In the genomic region with DNA sequence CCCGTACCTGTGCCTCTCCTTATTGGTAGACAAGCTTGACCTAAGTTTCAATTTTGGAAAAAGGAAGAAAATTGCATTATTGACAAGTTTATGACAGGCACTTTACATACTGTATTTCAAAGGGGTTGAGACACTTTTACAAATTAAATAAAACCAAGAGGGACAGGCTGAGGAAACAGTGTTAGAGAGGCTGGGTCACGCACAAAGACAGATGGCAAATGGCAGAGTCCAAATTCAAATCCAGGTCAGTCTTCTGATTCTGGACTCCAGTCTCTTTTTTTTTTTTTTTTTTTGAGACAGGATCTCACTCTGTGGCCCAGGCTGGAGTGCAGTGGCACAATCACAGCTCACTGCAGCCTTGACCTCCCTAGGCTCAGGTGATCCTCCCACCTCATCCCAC, we compare ENCODE assay signal across 16 cellular contexts. TPM values are rescaled to one million over a fixed set of nuclear protein-coding genes. Genes with fewer than 3 reads are reported as not detected.
DNase-seq lines count a peak whose midpoint lies in the region; ATAC-seq and TF ChIP-seq lines count a peak whose summit lies in the region.
"Had no signal": no experiment of that assay in that cellular context is flagged by ENCODE, and none has a peak within 500 bp of the region (broad histone marks: within the 10 kb centered on the region; RNA-seq: fewer than 3 reads in every experiment).

No MANE protein-coding gene starts in this region.

- POLR2A ChIA-PET in HEK293T (lab: Yijun Ruan, JAX): interaction anchor here (4.6 kb wide), 1 partner anchor 10 kb away, joined by 36 read pairs; a partner anchor contains a TSS

- no peaks in the 10 kb centered on the region for H3K27me3 ChIP-seq in iPS-20b (ENCODE audit: insufficient read depth, low read length)
- no peaks in the 10 kb centered on the region for H3K27me3 ChIP-seq in smooth muscle cell (ENCODE audit: low read depth)
- H3K27me3 ChIP-seq in Karpas-422 (ENCODE audit: low read length): no peaks in the 10 kb centered on the region
- H3K27me3 ChIP-seq: BLaER1 treated with 17β-estradiol and CSF1 and Interleukin-3, amounts not matched to agents 10 nM and 100 nM had no signal

- no peaks in the 10 kb centered on the region for H3K9me3 Mint-ChIP-seq in HFFc6
- H3K9me3 Mint-ChIP-seq in brain: no peaks in the 10 kb centered on the region
- H3K9me3 Mint-ChIP-seq: effector memory CD8-positive, alpha-beta T cell; stimulated activated effector memory CD8-positive, alpha-beta T cell treated with anti-CD3 and anti-CD28 coated beads, Interleukin-12 subunit alpha, Interleukin-12 subunit beta, amount 100 ng/mL, for 72 hours had no signal

- H3K79me2 ChIP-seq in smooth muscle cell (ENCODE audit: low read depth): no peaks in the 10 kb centered on the region
- H3K79me2 ChIP-seq in Karpas-422 (ENCODE audit: low read length): no peaks in the 10 kb centered on the region

- H3K27ac ChIP-seq in iPS-20b (ENCODE audit: low read length) (peak overlapping the region; percentile 90), smooth muscle cell (ENCODE audit: low read depth) (peak overlapping the region; percentile 89), Karpas-422 (ENCODE audit: low read length) (no peak overlapping the region)
- H3K27ac ChIP-seq: BLaER1 treated with 17β-estradiol and CSF1 and Interleukin-3, amounts not matched to agents 10 nM and 100 nM had no signal

- H3K9me3 ChIP-seq in iPS-20b (ENCODE audit: insufficient read depth, low read depth, low read length): no peaks in the 10 kb centered on the region
- H3K9me3 ChIP-seq in smooth muscle cell (replicated peaks; ENCODE audit: low read depth): no peaks in the 10 kb centered on the region
- no peaks in the 10 kb centered on the region for H3K9me3 ChIP-seq in Karpas-422 (ENCODE audit: low read length)
- H3K9me3 ChIP-seq: BLaER1 treated with 17β-estradiol and CSF1 and Interleukin-3, amounts not matched to agents 10 nM and 100 nM; prostate gland had no signal

- H4K20me1 ChIP-seq in smooth muscle cell (ENCODE audit: low read depth) (no peaks in the 10 kb centered on the region), Karpas-422 (ENCODE audit: insufficient read depth, low read depth, low read length) (no peaks in the 10 kb centered on the region)
- H4K20me1 ChIP-seq: BLaER1 treated with 17β-estradiol and CSF1 and Interleukin-3, amounts not matched to agents 10 nM and 100 nM had no signal

- 100% methylated on average over 2 of the region's 2 CpGs for WGBS in smooth muscle cell (ENCODE audit: low lambda C conversion rate)

- DNase-seq in HFFc6 (no peak), smooth muscle cell (lab: John Stamatoyannopoulos, UW; ENCODE audit: unreplicated experiment) (no peak), Karpas-422 (no peak), NCI-H1417 (lab: John Stamatoyannopoulos, UW) (no peak), HEK293T (ENCODE audit: extremely low spot score) (no peak)
- DNase-seq: activated CD8-positive, alpha-beta memory T cell treated with anti-CD3 and anti-CD28 coated beads, Interleukin-2, amount 50 U/mL, for 4 hours; DND-41; effector memory CD8-positive, alpha-beta T cell; stimulated activated CD4-positive, alpha-beta T cell treated with anti-CD3 and anti-CD28 coated beads, Interleukin-4, amount 100 ng/mL, for 1 hour had no signal

- H3K4me3 Mint-ChIP-seq in HFFc6 (peak overlapping the region; percentile 67; the same call in 1 of the 2 replicates), brain (peak overlapping the region; percentile 24 to 42 (median 41))
- H3K4me3 Mint-ChIP-seq: effector memory CD8-positive, alpha-beta T cell; stimulated activated effector memory CD8-positive, alpha-beta T cell treated with anti-CD3 and anti-CD28 coated beads, Interleukin-12 subunit alpha, Interleukin-12 subunit beta, amount 100 ng/mL, for 72 hours had no signal

- H3K4me2 ChIP-seq in smooth muscle cell (no peak overlapping the region), Karpas-422 (ENCODE audit: low read depth, low read length, poor library complexity, severe bottlenecking) (no peak overlapping the region)
- H3K4me2 ChIP-seq: BLaER1 treated with 17β-estradiol and CSF1 and Interleukin-3, amounts not matched to agents 10 nM and 100 nM had no signal

- H3K4me1 Mint-ChIP-seq in HFFc6 (ENCODE audit: low read depth): peaks cover 34% of the 10 kb centered on the region
- H3K4me1 Mint-ChIP-seq in brain: peaks cover 31% of the 10 kb centered on the region
- H3K4me1 Mint-ChIP-seq: stimulated activated effector memory CD8-positive, alpha-beta T cell treated with anti-CD3 and anti-CD28 coated beads, Interleukin-12 subunit alpha, Interleukin-12 subunit beta, amount 100 ng/mL, for 72 hours had no signal

- TF ChIP-seq CTCF in HFFc6 (IDR thresholded peaks at IDR 0.05): no peak
- TF ChIP-seq CTCF in brain (conservative IDR thresholded peaks at IDR 0.05): no peak
- no peak for TF ChIP-seq CTCF in smooth muscle cell (IDR thresholded peaks at IDR 0.05; ENCODE audit: borderline replicate concordance, insufficient read depth, poor library complexity, severe bottlenecking)

- no peaks in the 10 kb centered on the region for H3K27me3 Mint-ChIP-seq in HFFc6 (ENCODE audit: insufficient read depth)
- peaks cover 4% of the 10 kb centered on the region for H3K27me3 Mint-ChIP-seq in brain
- H3K27me3 Mint-ChIP-seq: effector memory CD8-positive, alpha-beta T cell had no signal

- H3K27ac Mint-ChIP-seq in HFFc6: peak overlapping the region; percentile 98
- H3K27ac Mint-ChIP-seq in brain: peak overlapping the region; percentile 94 to 99 (median 98)
- H3K27ac Mint-ChIP-seq: effector memory CD8-positive, alpha-beta T cell had no signal

- H3K36me3 ChIP-seq in iPS-20b (ENCODE audit: insufficient read depth, low read depth, low read length) (no peaks in the 10 kb centered on the region), smooth muscle cell (ENCODE audit: low read depth) (no peaks in the 10 kb centered on the region), Karpas-422 (ENCODE audit: insufficient read depth, low read length) (no peaks in the 10 kb centered on the region)
- H3K36me3 ChIP-seq: prostate gland had no signal

- H2AFZ ChIP-seq in smooth muscle cell (ENCODE audit: low read depth) (no peak overlapping the region), Karpas-422 (ENCODE audit: low read length) (no peak overlapping the region)

- H3K9ac ChIP-seq in iPS-20b (ENCODE audit: low read depth, low read length): peak overlapping the region; percentile 76; the same call in 1 of the 2 replicates
- H3K9ac ChIP-seq in smooth muscle cell (ENCODE audit: low read depth): no peak overlapping the region
- H3K9ac ChIP-seq in Karpas-422 (ENCODE audit: low read length): no peak overlapping the region

- ATAC-seq in HG02798 (IDR thresholded peaks at IDR 0.05; ENCODE audit: poor library complexity, unreplicated experiment): no peak
- ATAC-seq: effector memory CD8-positive, alpha-beta T cell; stimulated activated effector memory CD8-positive, alpha-beta T cell treated with anti-CD3 and anti-CD28 coated beads, Interleukin-12 subunit alpha, Interleukin-12 subunit beta, amount 100 ng/mL, for 72 hours had no signal

- H3K4me1 ChIP-seq in iPS-20b (ENCODE audit: insufficient read depth, low read length): peaks cover 30% of the 10 kb centered on the region
- H3K4me1 ChIP-seq in smooth muscle cell (ENCODE audit: low read depth): peaks cover 21% of the 10 kb centered on the region
- H3K4me1 ChIP-seq in Karpas-422 (ENCODE audit: low read length): peaks cover 9% of the 10 kb centered on the region
- H3K4me1 ChIP-seq: prostate gland had no signal

- H3K9me2 ChIP-seq in Karpas-422 (replicated peaks; ENCODE audit: insufficient read depth, low read length): no peaks in the 10 kb centered on the region

- H3K36me3 Mint-ChIP-seq in HFFc6 (ENCODE audit: low read depth): no peaks in the 10 kb centered on the region
- H3K36me3 Mint-ChIP-seq in brain: no peaks in the 10 kb centered on the region

- CTCF ChIA-PET in HEK293T (lab: Yijun Ruan, JAX): no interaction called here

- no peak overlapping the region for H3K4me3 ChIP-seq in iPS-20b (ENCODE audit: low read length)
- H3K4me3 ChIP-seq in smooth muscle cell: no peak overlapping the region
- no peak overlapping the region for H3K4me3 ChIP-seq in Karpas-422 (ENCODE audit: low read length)
- H3K4me3 ChIP-seq: BLaER1 treated with 17β-estradiol and CSF1 and Interleukin-3, amounts not matched to agents 10 nM and 100 nM; lung; prostate gland had no signal

- H3F3A ChIP-seq in smooth muscle cell (ENCODE audit: low read depth): peaks cover 18% of the 10 kb centered on the region

TF ChIP-seq in HEK293T, 16 proteins besides CTCF, POLR2A, EP300 and RAD21 (continues in another document):
- no peak for TF ChIP-seq HDGF (IDR thresholded peaks at IDR 0.05; ENCODE audit: borderline replicate concordance)
- TF ChIP-seq SP1 (IDR thresholded peaks at IDR 0.05): no peak
- no peak for TF ChIP-seq TARDBP (IDR thresholded peaks at IDR 0.05)
- no peak for TF ChIP-seq L3MBTL2 (conservative IDR thresholded peaks at IDR 0.05)
- no peak for TF ChIP-seq BHLHE40 (IDR thresholded peaks at IDR 0.05; ENCODE audit: borderline replicate concordance)
- no peak for TF ChIP-seq FOXA1 (IDR thresholded peaks at IDR 0.05)
- no peak for TF ChIP-seq ELF4 (IDR thresholded peaks at IDR 0.05)
- TF ChIP-seq ZNF384 (IDR thresholded peaks at IDR 0.05): no peak
- TF ChIP-seq LEF1 (IDR thresholded peaks at IDR 0.05; ENCODE audit: borderline replicate concordance): no peak
- TF ChIP-seq FOXK2 (IDR thresholded peaks at IDR 0.05): no peak
- no peak for TF ChIP-seq CTBP1 (IDR thresholded peaks at IDR 0.05; ENCODE audit: borderline replicate concordance)
- no peak for TF ChIP-seq NFRKB (IDR thresholded peaks at IDR 0.05)
- TF ChIP-seq SUZ12 (IDR thresholded peaks at IDR 0.05): no peak

RNA-seq across cellular contexts. Expression of a gene that starts 10.1 kb away (rescaled TPM):
- 1 to 10 TPM; 4.5 to 6.9 (median 5.6) TPM for total RNA-seq in HFFc6 (2021; fragmentation: NEBNext Ultra II Directional; extraction: Animal tissue kit (Norgen Biotek cat#: 25700))
- polyA plus RNA-seq in brain (ENCODE audit: insufficient read depth, low read depth, low replicate concordance) (3.7 TPM), smooth muscle cell (0.24 and 0.93 TPM in 2 replicates)
- 5.8 and 7.1 TPM in 2 replicates for total RNA-seq in smooth muscle cell
- 13.3 and 15.3 TPM in 2 replicates for total RNA-seq in Karpas-422 (2014; rRNA removed; shearing (Covaris generic); ENCODE audit: low replicate concordance)

RNA-seq across cellular contexts. Expression of a gene that starts 10.2 kb away (rescaled TPM):
- 1,000 to 10,000 TPM in 4 of 6 experiments, 100 to 1,000 TPM in 2; 973 to 1,209 (median 1,069) TPM for total RNA-seq in HFFc6 (2021; fragmentation: NEBNext Ultra II Directional; extraction: Animal tissue kit (Norgen Biotek cat#: 25700))
- polyA plus RNA-seq in brain (ENCODE audit: insufficient read depth, low read depth, low replicate concordance) (1,828 TPM), smooth muscle cell (817 and 878 TPM in 2 replicates)
- 731 and 1,140 TPM in 2 replicates for total RNA-seq in smooth muscle cell
- 2,423 and 3,362 TPM in 2 replicates for total RNA-seq in Karpas-422 (2014; rRNA removed; shearing (Covaris generic); ENCODE audit: low replicate concordance)
